ENCODE assay signal across 13 cellular contexts in the genomic region with DNA sequence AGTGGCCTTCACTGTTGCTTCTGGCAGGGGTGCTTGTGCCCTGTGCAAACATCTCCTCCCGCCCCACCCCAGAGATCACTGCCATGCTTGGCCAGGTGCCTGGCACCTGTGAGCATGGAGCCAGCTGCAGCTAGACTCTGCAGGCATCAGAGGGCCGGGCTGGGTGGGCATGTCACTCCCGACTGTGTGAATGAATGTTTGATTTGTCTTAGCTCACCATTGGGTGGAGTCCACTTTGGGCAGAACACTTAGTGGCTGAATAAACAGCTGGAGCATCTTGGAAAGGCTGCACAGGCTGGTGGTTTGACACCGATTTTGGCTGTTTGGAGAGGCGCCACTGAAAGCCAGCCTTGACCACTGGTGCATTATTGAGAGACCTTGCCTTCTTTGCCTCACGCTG.
A peak's percentile ranks its signal among the peaks of the same experiment; 100 is the strongest.
DNase-seq lines count a peak whose midpoint lies in the region; ATAC-seq, FAIRE-seq and TF ChIP-seq lines count a peak whose summit lies in the region.
"Had no signal": no experiment of that assay in that cellular context is flagged by ENCODE, and none has a peak within 500 bp of the region (broad histone marks: within the 10 kb centered on the region; RNA-seq: fewer than 3 reads in every experiment).

No MANE protein-coding gene starts in this region.

- H3K27ac ChIP-seq in pancreas, result no peak overlapping the region
- H3K27ac ChIP-seq: gastroesophageal sphincter had no signal

- no peak for TF ChIP-seq CTCF in pancreas (IDR thresholded peaks at IDR 0.05)

- H3K4me3 Mint-ChIP-seq in stimulated activated naive B cell treated with anti-CD40 and anti-IgM and Interleukin-4, amounts not matched to agents 10 μg/mL and 1 μg/mL and 100 μg/mL, for 72 hours, result no peak overlapping the region
- H3K4me3 Mint-ChIP-seq in activated CD4-positive, alpha-beta T cell treated with anti-CD3 and anti-CD28 coated beads, Interleukin-2, amount 10 ng/mL, durations not matched to agents 24 days and 14 days, result no peak overlapping the region
- H3K4me3 Mint-ChIP-seq: endodermal cell had no signal

- H3K9me3 ChIP-seq in pancreas, result no peaks in the 10 kb centered on the region
- H3K9me3 ChIP-seq: BE2C, gastroesophageal sphincter had no signal

- WGBS in pancreas, 2 donors, result 14 to 18% methylated on average over 6 of the region's 6 CpGs

- H3K4me1 Mint-ChIP-seq in stimulated activated naive B cell treated with anti-CD40 and anti-IgM and Interleukin-4, amounts not matched to agents 10 μg/mL and 1 μg/mL and 100 μg/mL, for 72 hours, result peaks cover 13 to 38% of the 10 kb centered on the region in 2 donors
- H3K4me1 Mint-ChIP-seq in activated CD4-positive, alpha-beta T cell treated with anti-CD3 and anti-CD28 coated beads, Interleukin-2, amount 10 ng/mL, durations not matched to agents 24 days and 14 days, result peaks cover 3% of the 10 kb centered on the region

- peaks cover 0 to 4% of the 10 kb centered on the region in 2 donors for H3K9me3 Mint-ChIP-seq in stimulated activated naive B cell treated with anti-CD40 and anti-IgM and Interleukin-4, amounts not matched to agents 10 μg/mL and 1 μg/mL and 100 μg/mL, for 72 hours
- peaks cover 13% of the 10 kb centered on the region for H3K9me3 Mint-ChIP-seq in activated CD4-positive, alpha-beta T cell treated with anti-CD3 and anti-CD28 coated beads, Interleukin-2, amount 10 ng/mL, durations not matched to agents 24 days and 14 days
- H3K9me3 Mint-ChIP-seq: endodermal cell had no signal

- no peaks in the 10 kb centered on the region for H3K36me3 ChIP-seq in pancreas
- no peaks in the 10 kb centered on the region for H3K36me3 ChIP-seq in H7 (replicated peaks; ENCODE audit: control insufficient read depth, insufficient read depth, low read length)
- H3K36me3 ChIP-seq: BE2C, gastroesophageal sphincter had no signal

- peaks cover 4 to 7% of the 10 kb centered on the region in 2 donors for H3K36me3 Mint-ChIP-seq in stimulated activated naive B cell treated with anti-CD40 and anti-IgM and Interleukin-4, amounts not matched to agents 10 μg/mL and 1 μg/mL and 100 μg/mL, for 72 hours
- no peaks in the 10 kb centered on the region for H3K36me3 Mint-ChIP-seq in activated CD4-positive, alpha-beta T cell treated with anti-CD3 and anti-CD28 coated beads, Interleukin-2, amount 10 ng/mL, durations not matched to agents 24 days and 14 days (ENCODE audit: low read depth)
- H3K36me3 Mint-ChIP-seq: activated naive CD4-positive, alpha-beta T cell treated with anti-CD3 and anti-CD28 coated beads, Interleukin-2, amount 50 U/mL, for 72 hours had no signal

- H3K27me3 ChIP-seq in pancreas, result no peaks in the 10 kb centered on the region
- no peaks in the 10 kb centered on the region for H3K27me3 ChIP-seq in H7 (ENCODE audit: control insufficient read depth, insufficient read depth, low read length)
- H3K27me3 ChIP-seq: BE2C, gastroesophageal sphincter had no signal

- ATAC-seq in pancreas, result peak; percentile 93 to 99 (median 96)
- ATAC-seq in GM19395 (IDR thresholded peaks at IDR 0.05; ENCODE audit: unreplicated experiment), result no peak
- no peak for ATAC-seq in stimulated activated naive B cell treated with anti-CD40 and anti-IgM and Interleukin-4, amounts not matched to agents 10 μg/mL and 1 μg/mL and 100 μg/mL, for 72 hours (replicated peaks)
- ATAC-seq: activated naive CD4-positive, alpha-beta T cell treated with anti-CD3 and anti-CD28 coated beads, Interleukin-2, amount 50 U/mL, for 72 hours; gastroesophageal sphincter had no signal

- intact Hi-C loops in pancreas (cut with DNase I), result no loop called here
- intact Hi-C loops in activated CD4-positive, alpha-beta T cell treated with anti-CD3 and anti-CD28 coated beads, Interleukin-2, amount 10 ng/mL, durations not matched to agents 24 days and 14 days (cut with micrococcal nuclease), result no loop called here

- FAIRE-seq in pancreas (lab: Jason Lieb, UNC), result no peak

- no peak overlapping the region for H3K4me3 ChIP-seq in pancreas
- H3K4me3 ChIP-seq in H7 (ENCODE audit: insufficient read depth, low read depth, low read length), result no peak overlapping the region
- H3K4me3 ChIP-seq: gastroesophageal sphincter had no signal

- H3K4me1 ChIP-seq in pancreas, result peaks cover 11 to 17% (median 11%) of the 10 kb centered on the region in 3 donors
- H3K4me1 ChIP-seq: BE2C had no signal

- H3K27ac Mint-ChIP-seq in stimulated activated naive B cell treated with anti-CD40 and anti-IgM and Interleukin-4, amounts not matched to agents 10 μg/mL and 1 μg/mL and 100 μg/mL, for 72 hours, result no peak overlapping the region
- H3K27ac Mint-ChIP-seq in activated CD4-positive, alpha-beta T cell treated with anti-CD3 and anti-CD28 coated beads, Interleukin-2, amount 10 ng/mL, durations not matched to agents 24 days and 14 days, result no peak overlapping the region
- H3K27ac Mint-ChIP-seq: activated naive CD4-positive, alpha-beta T cell treated with anti-CD3 and anti-CD28 coated beads, Interleukin-2, amount 50 U/mL, for 72 hours; endodermal cell had no signal

- DNase-seq in DMS79 treated with DMSO at 0.1 percent for 48 hours (lab: John Stamatoyannopoulos, UW), result peak; percentile 20
- DNase-seq in NCI-H187 (lab: John Stamatoyannopoulos, UW), result peak; percentile 54 to 87
- peak; percentile 20 for DNase-seq in RPMI7951 (ENCODE audit: low read depth)
- DNase-seq in pancreas, result peak; percentile 74 to 92 (median 79)
- DNase-seq in H7, result no peak
- no peak for DNase-seq in stimulated activated naive B cell treated with anti-CD40 and anti-IgM and Interleukin-4, amounts not matched to agents 10 μg/mL and 1 μg/mL and 100 μg/mL, for 72 hours
- DNase-seq in activated CD4-positive, alpha-beta T cell treated with anti-CD3 and anti-CD28 coated beads, Interleukin-2, amount 10 ng/mL, durations not matched to agents 24 days and 14 days, result no peak
- DNase-seq: BE2C; endodermal cell; stimulated activated CD4-positive, alpha-beta T cell treated with anti-CD3 and anti-CD28 coated beads, Interleukin-1b, Interleukin-23, amount 100 ng/mL, for 48 hours had no signal

- no peaks in the 10 kb centered on the region for H3K27me3 Mint-ChIP-seq in stimulated activated naive B cell treated with anti-CD40 and anti-IgM and Interleukin-4, amounts not matched to agents 10 μg/mL and 1 μg/mL and 100 μg/mL, for 72 hours
- H3K27me3 Mint-ChIP-seq in activated CD4-positive, alpha-beta T cell treated with anti-CD3 and anti-CD28 coated beads, Interleukin-2, amount 10 ng/mL, durations not matched to agents 24 days and 14 days, result peaks cover 5% of the 10 kb centered on the region

Comparison
In these comparisons a context has a peak if more than half of its experiments do, and no peak if none do; other contexts are left out.
1. DNase-seq: peak in DMS79 treated with DMSO at 0.1 percent for 48 hours (single experiment), NCI-H187 (2 of 2), RPMI7951 (single experiment) and pancreas (6 of 6); none in H7 (single experiment), stimulated activated naive B cell treated with anti-CD40 and anti-IgM and Interleukin-4, amounts not matched to agents 10 μg/mL and 1 μg/mL and 100 μg/mL, for 72 hours (single experiment) and activated CD4-positive, alpha-beta T cell treated with anti-CD3 and anti-CD28 coated beads, Interleukin-2, amount 10 ng/mL, durations not matched to agents 24 days and 14 days (single experiment).
2. ATAC-seq: peak in pancreas (4 of 4); none in GM19395 (single experiment) and stimulated activated naive B cell treated with anti-CD40 and anti-IgM and Interleukin-4, amounts not matched to agents 10 μg/mL and 1 μg/mL and 100 μg/mL, for 72 hours (0 of 2).